Comparison of ENCODE assay signal across 2 cellular contexts in genomic region chr14:100640481-100641273, GRCh38.
TF ChIP-seq lines count a peak whose summit lies in the region.

No MANE protein-coding gene starts in this region.

TF ChIP-seq in IMR-90, 13 proteins besides CTCF, POLR2A, EP300 and RAD21:
- TF ChIP-seq SMC3 (IDR thresholded peaks at IDR 0.05; ENCODE audit: low read depth, low read length) (no peak), MAFK (IDR thresholded peaks at IDR 0.05; ENCODE audit: low read depth, low read length) (peak; percentile 75), MXI1 (IDR thresholded peaks at IDR 0.05; ENCODE audit: borderline replicate concordance, low read depth, low read length) (no peak)

TF ChIP-seq in WTC11, 78 proteins besides CTCF, POLR2A, EP300 and RAD21:
- TF ChIP-seq CBFB (CRISPR knock-in tag; IDR thresholded peaks at IDR 0.05; ENCODE audit: low read depth) (no peak), CREM (CRISPR knock-in tag; IDR thresholded peaks at IDR 0.05) (no peak)
